In genomic region chr20:25295386-25296093, GRCh38 we compare ENCODE assay signal across 2 cellular contexts.
A peak's percentile ranks its signal among the peaks of the same experiment; 100 is the strongest.
TF ChIP-seq lines count a peak whose summit lies in the region.

No MANE protein-coding gene starts in this region.

TF ChIP-seq in HCT116, 20 proteins besides CTCF, POLR2A, EP300 and RAD21:
- no peak for TF ChIP-seq POLR2AphosphoS5 (IDR thresholded peaks at IDR 0.05; ENCODE audit: low read depth, low read length)
- TF ChIP-seq CEBPB (IDR thresholded peaks at IDR 0.05; ENCODE audit: low read depth) = no peak

TF ChIP-seq in K562, 482 proteins besides CTCF, POLR2A, EP300 and RAD21:
- TF ChIP-seq POLR2G (IDR thresholded peaks at IDR 0.05; ENCODE audit: low read depth, low read length) = 0 out of 2 replicates have a peak, but pooled peaks have one; percentile 37
- TF ChIP-seq CBX8 (IDR thresholded peaks at IDR 0.05; ENCODE audit: borderline replicate concordance, extremely low read depth, low read depth, low read length, poor library complexity, severe bottlenecking) = no peak
- TF ChIP-seq ZKSCAN1 (IDR thresholded peaks at IDR 0.05; ENCODE audit: low read depth, low read length) = no peak
- no peak for TF ChIP-seq KAT7 (CRISPR knock-in tag; IDR thresholded peaks at IDR 0.05; ENCODE audit: borderline replicate concordance)
- no peak for TF ChIP-seq MXI1 (IDR thresholded peaks at IDR 0.05; ENCODE audit: low read depth, low read length)
- TF ChIP-seq HMGN3 (IDR thresholded peaks at IDR 0.05; ENCODE audit: borderline replicate concordance, extremely low read depth, insufficient read length, low read depth, low read length) = no peak
- TF ChIP-seq SRSF3 (IDR thresholded peaks at IDR 0.05; ENCODE audit: insufficient read depth, low read length) = no peak
